In genomic region chr12:109154485-109155438, GRCh38 we compare ENCODE assay signal across 9 cellular contexts. TPM values are rescaled to one million over a fixed set of nuclear protein-coding genes. Genes with fewer than 3 reads are reported as not detected.
DNase-seq lines count a peak whose midpoint lies in the region; ATAC-seq, FAIRE-seq and TF ChIP-seq lines count a peak whose summit lies in the region.
"Had no signal": no experiment of that assay in that cellular context is flagged by ENCODE, and none has a peak within 500 bp of the region (broad histone marks: within the 10 kb centered on the region; RNA-seq: fewer than 3 reads in every experiment).

No MANE protein-coding gene starts in this region.

- WGBS in SK-N-SH (ENCODE audit: low lambda C conversion rate) = 2% methylated on average over 40 of the region's 61 CpGs

- H2AFZ ChIP-seq in SK-N-SH (ENCODE audit: low read depth) = peak overlapping the region; percentile 95

- DNase-seq in D721Med (ENCODE audit: insufficient read length, low spot score) (peak; percentile 72), LHCN-M2 (ENCODE audit: low read depth) (peak; percentile 62), SK-N-SH (peak; percentile 98), glutamatergic neuron (peak; percentile 81), nucleus accumbens (lab: John Stamatoyannopoulos, UW) (peak in 54 of 56 donors; percentile 23 to 87 (median 74)), superior temporal gyrus (ENCODE audit: extremely low spot score) (peak; percentile 72)
- DNase-seq in activated naive CD4-positive, alpha-beta T cell treated with anti-CD3 and anti-CD28 coated beads, Interleukin-2, amount 50 U/mL, for 16 hours = peak; percentile 74

- H3K4me3 Mint-ChIP-seq in glutamatergic neuron (ENCODE audit: unreplicated experiment) = peak overlapping the region; percentile 94

- CTCF ChIA-PET in SK-N-SH (lab: Yijun Ruan, JAX) = interaction anchor here (0.6 to 3.4 kb wide), 4 partner anchors 21 to 1711 kb away, joined by 3 to 9 read pairs (median 6); no protein-coding TSS in a partner anchor

- TF ChIP-seq EP300 in SK-N-SH (IDR thresholded peaks at IDR 0.05; ENCODE audit: borderline replicate concordance in 1 of 2, low read depth in 1 of 2, low read length in 1 of 2) = no peak

- H3K4me1 Mint-ChIP-seq in glutamatergic neuron (ENCODE audit: low read depth, unreplicated experiment) = no peaks in the 10 kb centered on the region

- no peak overlapping the region for H3K27ac Mint-ChIP-seq in glutamatergic neuron (ENCODE audit: unreplicated experiment)

- TF ChIP-seq RAD21 in SK-N-SH (IDR thresholded peaks at IDR 0.05; ENCODE audit: low read length) = no peak

- no peaks in the 10 kb centered on the region for H3K36me3 Mint-ChIP-seq in glutamatergic neuron (ENCODE audit: unreplicated experiment)

- H3K9ac ChIP-seq in SK-N-SH = peak overlapping the region; percentile 70

- peaks cover 2% of the 10 kb centered on the region for H3K9me3 Mint-ChIP-seq in glutamatergic neuron (ENCODE audit: unreplicated experiment)

- H3K27me3 Mint-ChIP-seq in glutamatergic neuron (ENCODE audit: unreplicated experiment) = peaks cover 3% of the 10 kb centered on the region

- POLR2A ChIA-PET in SK-N-SH (lab: Yijun Ruan, JAX) = interaction anchor here (1.0 kb wide), 1 partner anchor 43 kb away, joined by 4 read pairs; no protein-coding TSS in a partner anchor

- TF ChIP-seq CTCF in D721Med (IDR thresholded peaks at IDR 0.05; ENCODE audit: insufficient read depth, missing control alignments) (no peak), SK-N-SH (IDR thresholded peaks at IDR 0.05) (no peak), glutamatergic neuron (IDR thresholded peaks at IDR 0.05; ENCODE audit: partially characterized antibody, unreplicated experiment) (no peak)

- no peaks in the 10 kb centered on the region for H4K20me1 ChIP-seq in SK-N-SH (ENCODE audit: insufficient read depth)

- H3F3A ChIP-seq in SK-N-SH (replicated peaks; ENCODE audit: insufficient read depth) = no peaks in the 10 kb centered on the region

- peak overlapping the region; percentile 67 to 74 for H3K4me3 ChIP-seq in SK-N-SH (ENCODE audit: low read depth in 2 of 2, low read length in 1 of 2)

- H3K79me2 ChIP-seq in SK-N-SH (ENCODE audit: insufficient read depth) = no peaks in the 10 kb centered on the region

- H3K4me2 ChIP-seq in SK-N-SH = peak overlapping the region; percentile 96

- no peaks in the 10 kb centered on the region for H3K36me3 ChIP-seq in SK-N-SH (replicated peaks in 1 of 2; ENCODE audit: control insufficient read depth in 1 of 2, insufficient read depth in 2 of 2, low read length in 1 of 2)

- peaks cover 0 to 13% of the 10 kb centered on the region in 2 experiments; a peak in 2 of 4 replicates for H3K4me1 ChIP-seq in SK-N-SH (ENCODE audit: control insufficient read depth in 1 of 2, insufficient read depth in 2 of 2, low read depth in 1 of 2, low read length in 1 of 2)

- no peaks in the 10 kb centered on the region for H3K9me2 ChIP-seq in SK-N-SH

- no peaks in the 10 kb centered on the region for H3K9me3 ChIP-seq in SK-N-SH

- no peak for FAIRE-seq in D721Med (lab: Jason Lieb, UNC)
- FAIRE-seq: islet of Langerhans had no signal

- H3K27ac ChIP-seq in SK-N-SH (ENCODE audit: low read depth in 2 of 2, low read length in 1 of 2) = peak overlapping the region; percentile 44 to 64; a peak in 3 of 4 replicates

- peak; percentile 83 for ATAC-seq in GM21717 (IDR thresholded peaks at IDR 0.05; ENCODE audit: unreplicated experiment)

- H3K27me3 ChIP-seq in SK-N-SH (ENCODE audit: insufficient read depth) = no peaks in the 10 kb centered on the region

TF ChIP-seq in SK-N-SH, 30 proteins besides CTCF, POLR2A, EP300 and RAD21 (continues in another document):
- TF ChIP-seq NRF1 (IDR thresholded peaks at IDR 0.05; ENCODE audit: low read depth, low read length) (peak; percentile 48), JUND (IDR thresholded peaks at IDR 0.05) (no peak), NFIC (IDR thresholded peaks at IDR 0.05; ENCODE audit: borderline replicate concordance) (no peak), FOXJ3 (CRISPR knock-in tag; IDR thresholded peaks at IDR 0.05) (no peak), PBX3 (IDR thresholded peaks at IDR 0.05) (no peak), RFX5 (IDR thresholded peaks at IDR 0.05; ENCODE audit: low read length) (no peak), YY1 (IDR thresholded peaks at IDR 0.05; ENCODE audit: low read depth) (no peak), TCF12 (IDR thresholded peaks at IDR 0.05) (peak; percentile 9; the same call in 1 of the 2 replicates), ELF1 (IDR thresholded peaks at IDR 0.05) (no peak), MXI1 (IDR thresholded peaks at IDR 0.05; ENCODE audit: low read depth, low read length) (no peak; the same call in none of the 2 replicates), GATA2 (CRISPR knock-in tag; IDR thresholded peaks at IDR 0.05) (no peak), REST (IDR thresholded peaks at IDR 0.05; ENCODE audit: low read depth, low read length) (no peak), MEF2A (IDR thresholded peaks at IDR 0.05; ENCODE audit: borderline replicate concordance, low read depth) (no peak), SMC3 (IDR thresholded peaks at IDR 0.05; ENCODE audit: low read depth, low read length) (no peak), GABPA (IDR thresholded peaks at IDR 0.05; ENCODE audit: low read depth) (no peak), POLR2AphosphoS5 (IDR thresholded peaks at IDR 0.05; ENCODE audit: low read depth, low read length) (0 out of 2 replicates have a peak, but pooled peaks have one; percentile 37), TAF1 (IDR thresholded peaks at IDR 0.05; ENCODE audit: borderline replicate concordance, low read depth, low read length) (no peak), EZH2phosphoT487 (IDR thresholded peaks at IDR 0.05; ENCODE audit: borderline replicate concordance, low read depth) (no peak), FOSL2 (IDR thresholded peaks at IDR 0.05; ENCODE audit: borderline replicate concordance, low read depth) (no peak), IRF3 (IDR thresholded peaks at IDR 0.05; ENCODE audit: low read depth, low read length) (no peak), MAX (IDR thresholded peaks at IDR 0.05; ENCODE audit: low read depth) (no peak)

RNA-seq across cellular contexts. Expression of gene ACACB, which starts 38.4 kb away (rescaled TPM):
- total RNA-seq in LHCN-M2 (2014; rRNA removed) (2.2 and 2.3 TPM in 2 replicates), glutamatergic neuron (ENCODE audit: unreplicated experiment) (3.8 TPM)
- 2.2 TPM for polyA plus RNA-seq in LHCN-M2 (2012)
- polyA plus RNA-seq in SK-N-SH (2012; rRNA removed) = 4.5 and 6.1 TPM in 2 replicates
- polyA plus RNA-seq in SK-N-SH (2012; cell fraction: cytosol; rRNA removed) = 1.7 and 2.7 TPM in 2 replicates
- 14.3 and 15.2 TPM in 2 replicates for polyA plus RNA-seq in SK-N-SH (2012; cell fraction: nucleus; rRNA removed)

RNA-seq across cellular contexts. Expression of gene UNG, which starts 57.4 kb away (rescaled TPM):
- 76.5 and 87.1 TPM in 2 replicates for total RNA-seq in LHCN-M2 (2014; rRNA removed)
- polyA plus RNA-seq in LHCN-M2 (2012) = 26.7 TPM
- polyA plus RNA-seq in SK-N-SH (2012; rRNA removed) = 28.9 and 33.2 TPM in 2 replicates
- polyA plus RNA-seq in SK-N-SH (2012; cell fraction: cytosol; rRNA removed) = 36.3 and 41.1 TPM in 2 replicates
- 22.3 and 23.3 TPM in 2 replicates for polyA plus RNA-seq in SK-N-SH (2012; cell fraction: nucleus; rRNA removed)
- total RNA-seq in glutamatergic neuron (ENCODE audit: unreplicated experiment) = 32.4 TPM

Comparison
In these comparisons a context has a peak if more than half of its experiments do, and no peak if none do; other contexts are left out.
1. Peak in every context shown above with its lines: DNase-seq, ATAC-seq, H3K4me3 ChIP-seq and H3K27ac ChIP-seq.